ENCODE assay signal across 2 cellular contexts in genomic region chr2:147862859-147863516, GRCh38.
TF ChIP-seq lines count a peak whose summit lies in the region.

No MANE protein-coding gene starts in this region.

TF ChIP-seq in HepG2, 621 proteins besides CTCF, POLR2A, EP300 and RAD21:
- no peak for TF ChIP-seq E2F1 (CRISPR knock-in tag; IDR thresholded peaks at IDR 0.05)
- TF ChIP-seq ZNF549 (CRISPR knock-in tag; IDR thresholded peaks at IDR 0.05): no peak
- TF ChIP-seq MAFF (IDR thresholded peaks at IDR 0.05; ENCODE audit: low read depth, low read length): peak; percentile 88
- no peak for TF ChIP-seq ZNF678 (CRISPR knock-in tag; IDR thresholded peaks at IDR 0.05)
- no peak for TF ChIP-seq ATF7 (IDR thresholded peaks at IDR 0.05)
- TF ChIP-seq ATF7 (CRISPR knock-in tag; IDR thresholded peaks at IDR 0.05): no peak
- TF ChIP-seq RFXANK (CRISPR knock-in tag; IDR thresholded peaks at IDR 0.05): no peak
- TF ChIP-seq HDAC1 (CRISPR knock-in tag; IDR thresholded peaks at IDR 0.05): 0 out of 2 replicates have a peak, but pooled peaks have one; percentile 20
- TF ChIP-seq MAFK (conservative IDR thresholded peaks at IDR 0.05 in 1 of 2, IDR thresholded peaks at IDR 0.05 in 1 of 2; ENCODE audit: low read length in 2 of 2): peak; percentile 87 to 92
- TF ChIP-seq ZNF713 (CRISPR knock-in tag; IDR thresholded peaks at IDR 0.05): no peak
- peak; percentile 81 for TF ChIP-seq ZNF629 (CRISPR knock-in tag; conservative IDR thresholded peaks at IDR 0.05)
- peak; percentile 30; the same call in 1 of the 2 replicates for TF ChIP-seq HNF4A (CRISPR knock-in tag; IDR thresholded peaks at IDR 0.05)
- TF ChIP-seq KLF13 (CRISPR knock-in tag; IDR thresholded peaks at IDR 0.05): no peak
- no peak for TF ChIP-seq TRIM24 (CRISPR knock-in tag; IDR thresholded peaks at IDR 0.05)
- no peak for TF ChIP-seq MBNL3 (CRISPR knock-in tag; conservative IDR thresholded peaks at IDR 0.05)
- no peak for TF ChIP-seq ZNF260 (CRISPR knock-in tag; IDR thresholded peaks at IDR 0.05; ENCODE audit: borderline replicate concordance, low read depth)
- TF ChIP-seq PRPF4 (IDR thresholded peaks at IDR 0.05; ENCODE audit: low read depth, low read length, poor library complexity, severe bottlenecking): no peak
- TF ChIP-seq GTF3A (CRISPR knock-in tag; conservative IDR thresholded peaks at IDR 0.05): no peak
- no peak for TF ChIP-seq ZNF468 (CRISPR knock-in tag; IDR thresholded peaks at IDR 0.05)
- TF ChIP-seq ZNF816 (CRISPR knock-in tag; IDR thresholded peaks at IDR 0.05; ENCODE audit: borderline replicate concordance): peak; percentile 56; the same call in 1 of the 2 replicates
- TF ChIP-seq ERF (CRISPR knock-in tag; IDR thresholded peaks at IDR 0.05): no peak

TF ChIP-seq in K562, 482 proteins besides CTCF, POLR2A, EP300 and RAD21:
- peak; percentile 50; the same call in 1 of the 2 replicates for TF ChIP-seq C11orf30 (IDR thresholded peaks at IDR 0.05; ENCODE audit: low read depth)
- no peak for TF ChIP-seq NFYB (IDR thresholded peaks at IDR 0.05; ENCODE audit: extremely low read depth, insufficient read length)
- TF ChIP-seq KAT8 (IDR thresholded peaks at IDR 0.05; ENCODE audit: low read depth): no peak
- TF ChIP-seq GATA2 (CRISPR knock-in tag; IDR thresholded peaks at IDR 0.05): no peak
- TF ChIP-seq ZNF592 (IDR thresholded peaks at IDR 0.05): no peak
- TF ChIP-seq ZNF347 (CRISPR knock-in tag; IDR thresholded peaks at IDR 0.05; ENCODE audit: low read depth): no peak
- no peak for TF ChIP-seq ATF7 (IDR thresholded peaks at IDR 0.05)
- no peak for TF ChIP-seq ETS1 (conservative IDR thresholded peaks at IDR 0.05; ENCODE audit: control insufficient read depth, low read depth, low read length)
- no peak for TF ChIP-seq ZBTB26 (CRISPR knock-in tag; IDR thresholded peaks at IDR 0.05)
- TF ChIP-seq KLF16 (IDR thresholded peaks at IDR 0.05): no peak
- peak; percentile 63 for TF ChIP-seq ZNF316 (IDR thresholded peaks at IDR 0.05)
- peak; percentile 33 for TF ChIP-seq RBM25 (IDR thresholded peaks at IDR 0.05; ENCODE audit: low read depth, low read length, severe bottlenecking)
